Comparison of ENCODE assay signal across 14 cellular contexts in the genomic region with DNA sequence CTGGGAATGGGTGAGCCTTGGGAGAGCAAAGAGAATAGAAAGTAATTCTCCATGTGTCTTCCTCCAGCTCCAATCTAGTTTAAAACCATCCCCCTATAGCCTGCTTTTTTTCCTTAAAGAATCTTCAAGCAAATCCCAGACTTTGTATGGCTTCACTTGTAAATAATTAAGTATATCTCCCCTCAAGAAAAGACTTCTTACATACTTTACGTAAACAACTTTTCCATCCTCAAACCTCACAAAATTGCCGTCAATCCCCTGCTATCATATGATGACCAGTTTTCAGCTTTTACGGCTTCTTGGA.
"Had no signal": no experiment of that assay in that cellular context is flagged by ENCODE, and none has a peak within 500 bp of the region (broad histone marks: within the 10 kb centered on the region; RNA-seq: fewer than 3 reads in every experiment).

No MANE protein-coding gene starts in this region.

- H3K4me1 Mint-ChIP-seq: activated CD4-positive, alpha-beta memory T cell treated with anti-CD3 and anti-CD28 coated beads, Interleukin-2, amount 10 ng/mL, durations not matched to agents 7 days and 5 days had no signal

- H3K36me3 ChIP-seq: brain microvascular endothelial cell, gastroesophageal sphincter, left ventricle myocardium inferior had no signal

- H3K4me3 ChIP-seq: gastroesophageal sphincter, hepatocyte, left ventricle myocardium inferior, mucosa of descending colon had no signal

- H3K36me3 Mint-ChIP-seq: activated naive CD8-positive, alpha-beta T cell; naive thymus-derived CD4-positive, alpha-beta T cell; WTC11 had no signal

- H3K27ac ChIP-seq: brain microvascular endothelial cell, gastroesophageal sphincter, hepatocyte, left ventricle myocardium inferior had no signal

- H3K27me3 ChIP-seq: brain microvascular endothelial cell had no signal

- H3K4me1 ChIP-seq: left ventricle myocardium inferior had no signal

- H3K79me2 ChIP-seq: hepatocyte had no signal

- H3K9me3 ChIP-seq: gastroesophageal sphincter, left ventricle myocardium inferior, mucosa of descending colon had no signal

- H2AFZ ChIP-seq: hepatocyte had no signal

- H3K9me3 Mint-ChIP-seq: activated CD4-positive, alpha-beta memory T cell treated with anti-CD3 and anti-CD28 coated beads, Interleukin-2, amount 10 ng/mL, durations not matched to agents 7 days and 5 days; WTC11 had no signal

- DNase-seq: activated CD4-positive, alpha-beta memory T cell treated with anti-CD3 and anti-CD28 coated beads, Interleukin-2, amount 10 ng/mL, durations not matched to agents 7 days and 5 days; activated CD4-positive, alpha-beta T cell treated with anti-CD3 and anti-CD28 coated beads for 4 hours; activated effector memory CD4-positive, alpha-beta T cell treated with anti-CD3 and anti-CD28 coated beads, Interleukin-2, amount 50 U/mL, for 16 hours; naive thymus-derived CD4-positive, alpha-beta T cell; stimulated activated CD4-positive, alpha-beta T cell treated with anti-CD3 and anti-CD28 coated beads, Interleukin-4, amount 100 ng/mL, for 24 hours; stimulated activated naive CD4-positive, alpha-beta T cell; T-helper 2 cell had no signal

- H3K27ac Mint-ChIP-seq: activated CD4-positive, alpha-beta memory T cell treated with anti-CD3 and anti-CD28 coated beads, Interleukin-2, amount 10 ng/mL, durations not matched to agents 7 days and 5 days; activated naive CD8-positive, alpha-beta T cell; naive thymus-derived CD4-positive, alpha-beta T cell; WTC11 had no signal

- H3K4me3 Mint-ChIP-seq: activated CD4-positive, alpha-beta memory T cell treated with anti-CD3 and anti-CD28 coated beads, Interleukin-2, amount 10 ng/mL, durations not matched to agents 7 days and 5 days; activated naive CD8-positive, alpha-beta T cell; naive thymus-derived CD4-positive, alpha-beta T cell had no signal

- ATAC-seq: naive thymus-derived CD4-positive, alpha-beta T cell had no signal
